In the genomic region with DNA sequence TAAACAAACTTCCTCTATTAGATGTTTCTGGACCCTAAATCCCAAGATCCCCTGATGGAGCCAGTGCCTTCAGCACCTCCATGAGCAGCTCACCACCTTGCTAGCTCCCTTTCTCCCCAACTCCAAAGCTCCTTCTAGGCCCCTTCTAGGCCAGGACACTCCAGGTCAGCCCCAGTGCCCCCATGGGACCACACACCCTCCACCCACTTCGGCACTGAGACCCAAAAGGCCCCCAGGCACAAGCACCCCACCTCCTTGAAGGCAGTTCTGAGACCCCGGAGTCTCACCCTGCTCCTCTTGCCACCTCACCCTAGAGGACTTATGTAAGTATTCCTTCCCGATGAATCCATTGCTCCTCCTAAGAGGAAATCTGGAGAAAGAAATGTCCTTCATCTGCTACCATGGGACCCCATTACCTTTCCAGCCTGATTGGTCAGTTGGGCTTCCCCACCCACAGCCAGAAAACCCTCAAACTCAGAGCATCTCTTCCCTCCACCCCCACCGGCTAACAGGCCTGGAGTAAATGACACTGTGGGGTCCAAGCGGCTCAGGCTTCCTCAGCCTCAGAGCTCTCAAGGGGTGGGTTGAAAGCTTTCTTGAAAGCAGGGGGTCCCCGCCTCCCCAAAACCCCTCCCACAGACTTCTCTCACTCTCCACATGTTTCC, we compare ENCODE assay signal across 1 cellular context.
TF ChIP-seq lines count a peak whose summit lies in the region.

No MANE protein-coding gene starts in this region.

TF ChIP-seq in H1, 55 proteins besides CTCF, POLR2A, EP300 and RAD21:
- TF ChIP-seq, protein P1, sequence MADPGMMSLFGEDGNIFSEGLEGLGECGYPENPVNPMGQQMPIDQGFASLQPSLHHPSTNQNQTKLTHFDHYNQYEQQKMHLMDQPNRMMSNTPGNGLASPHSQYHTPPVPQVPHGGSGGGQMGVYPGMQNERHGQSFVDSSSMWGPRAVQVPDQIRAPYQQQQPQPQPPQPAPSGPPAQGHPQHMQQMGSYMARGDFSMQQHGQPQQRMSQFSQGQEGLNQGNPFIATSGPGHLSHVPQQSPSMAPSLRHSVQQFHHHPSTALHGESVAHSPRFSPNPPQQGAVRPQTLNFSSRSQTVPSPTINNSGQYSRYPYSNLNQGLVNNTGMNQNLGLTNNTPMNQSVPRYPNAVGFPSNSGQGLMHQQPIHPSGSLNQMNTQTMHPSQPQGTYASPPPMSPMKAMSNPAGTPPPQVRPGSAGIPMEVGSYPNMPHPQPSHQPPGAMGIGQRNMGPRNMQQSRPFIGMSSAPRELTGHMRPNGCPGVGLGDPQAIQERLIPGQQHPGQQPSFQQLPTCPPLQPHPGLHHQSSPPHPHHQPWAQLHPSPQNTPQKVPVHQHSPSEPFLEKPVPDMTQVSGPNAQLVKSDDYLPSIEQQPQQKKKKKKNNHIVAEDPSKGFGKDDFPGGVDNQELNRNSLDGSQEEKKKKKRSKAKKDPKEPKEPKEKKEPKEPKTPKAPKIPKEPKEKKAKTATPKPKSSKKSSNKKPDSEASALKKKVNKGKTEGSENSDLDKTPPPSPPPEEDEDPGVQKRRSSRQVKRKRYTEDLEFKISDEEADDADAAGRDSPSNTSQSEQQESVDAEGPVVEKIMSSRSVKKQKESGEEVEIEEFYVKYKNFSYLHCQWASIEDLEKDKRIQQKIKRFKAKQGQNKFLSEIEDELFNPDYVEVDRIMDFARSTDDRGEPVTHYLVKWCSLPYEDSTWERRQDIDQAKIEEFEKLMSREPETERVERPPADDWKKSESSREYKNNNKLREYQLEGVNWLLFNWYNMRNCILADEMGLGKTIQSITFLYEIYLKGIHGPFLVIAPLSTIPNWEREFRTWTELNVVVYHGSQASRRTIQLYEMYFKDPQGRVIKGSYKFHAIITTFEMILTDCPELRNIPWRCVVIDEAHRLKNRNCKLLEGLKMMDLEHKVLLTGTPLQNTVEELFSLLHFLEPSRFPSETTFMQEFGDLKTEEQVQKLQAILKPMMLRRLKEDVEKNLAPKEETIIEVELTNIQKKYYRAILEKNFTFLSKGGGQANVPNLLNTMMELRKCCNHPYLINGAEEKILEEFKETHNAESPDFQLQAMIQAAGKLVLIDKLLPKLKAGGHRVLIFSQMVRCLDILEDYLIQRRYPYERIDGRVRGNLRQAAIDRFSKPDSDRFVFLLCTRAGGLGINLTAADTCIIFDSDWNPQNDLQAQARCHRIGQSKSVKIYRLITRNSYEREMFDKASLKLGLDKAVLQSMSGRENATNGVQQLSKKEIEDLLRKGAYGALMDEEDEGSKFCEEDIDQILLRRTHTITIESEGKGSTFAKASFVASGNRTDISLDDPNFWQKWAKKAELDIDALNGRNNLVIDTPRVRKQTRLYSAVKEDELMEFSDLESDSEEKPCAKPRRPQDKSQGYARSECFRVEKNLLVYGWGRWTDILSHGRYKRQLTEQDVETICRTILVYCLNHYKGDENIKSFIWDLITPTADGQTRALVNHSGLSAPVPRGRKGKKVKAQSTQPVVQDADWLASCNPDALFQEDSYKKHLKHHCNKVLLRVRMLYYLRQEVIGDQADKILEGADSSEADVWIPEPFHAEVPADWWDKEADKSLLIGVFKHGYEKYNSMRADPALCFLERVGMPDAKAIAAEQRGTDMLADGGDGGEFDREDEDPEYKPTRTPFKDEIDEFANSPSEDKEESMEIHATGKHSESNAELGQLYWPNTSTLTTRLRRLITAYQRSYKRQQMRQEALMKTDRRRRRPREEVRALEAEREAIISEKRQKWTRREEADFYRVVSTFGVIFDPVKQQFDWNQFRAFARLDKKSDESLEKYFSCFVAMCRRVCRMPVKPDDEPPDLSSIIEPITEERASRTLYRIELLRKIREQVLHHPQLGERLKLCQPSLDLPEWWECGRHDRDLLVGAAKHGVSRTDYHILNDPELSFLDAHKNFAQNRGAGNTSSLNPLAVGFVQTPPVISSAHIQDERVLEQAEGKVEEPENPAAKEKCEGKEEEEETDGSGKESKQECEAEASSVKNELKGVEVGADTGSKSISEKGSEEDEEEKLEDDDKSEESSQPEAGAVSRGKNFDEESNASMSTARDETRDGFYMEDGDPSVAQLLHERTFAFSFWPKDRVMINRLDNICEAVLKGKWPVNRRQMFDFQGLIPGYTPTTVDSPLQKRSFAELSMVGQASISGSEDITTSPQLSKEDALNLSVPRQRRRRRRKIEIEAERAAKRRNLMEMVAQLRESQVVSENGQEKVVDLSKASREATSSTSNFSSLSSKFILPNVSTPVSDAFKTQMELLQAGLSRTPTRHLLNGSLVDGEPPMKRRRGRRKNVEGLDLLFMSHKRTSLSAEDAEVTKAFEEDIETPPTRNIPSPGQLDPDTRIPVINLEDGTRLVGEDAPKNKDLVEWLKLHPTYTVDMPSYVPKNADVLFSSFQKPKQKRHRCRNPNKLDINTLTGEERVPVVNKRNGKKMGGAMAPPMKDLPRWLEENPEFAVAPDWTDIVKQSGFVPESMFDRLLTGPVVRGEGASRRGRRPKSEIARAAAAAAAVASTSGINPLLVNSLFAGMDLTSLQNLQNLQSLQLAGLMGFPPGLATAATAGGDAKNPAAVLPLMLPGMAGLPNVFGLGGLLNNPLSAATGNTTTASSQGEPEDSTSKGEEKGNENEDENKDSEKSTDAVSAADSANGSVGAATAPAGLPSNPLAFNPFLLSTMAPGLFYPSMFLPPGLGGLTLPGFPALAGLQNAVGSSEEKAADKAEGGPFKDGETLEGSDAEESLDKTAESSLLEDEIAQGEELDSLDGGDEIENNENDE (IDR thresholded peaks at IDR 0.05; ENCODE audit: insufficient replicate concordance, low read length) = no peak
- TF ChIP-seq CEBPB (IDR thresholded peaks at IDR 0.05; ENCODE audit: low read depth, low read length) = no peak
- TF ChIP-seq, protein P2, sequence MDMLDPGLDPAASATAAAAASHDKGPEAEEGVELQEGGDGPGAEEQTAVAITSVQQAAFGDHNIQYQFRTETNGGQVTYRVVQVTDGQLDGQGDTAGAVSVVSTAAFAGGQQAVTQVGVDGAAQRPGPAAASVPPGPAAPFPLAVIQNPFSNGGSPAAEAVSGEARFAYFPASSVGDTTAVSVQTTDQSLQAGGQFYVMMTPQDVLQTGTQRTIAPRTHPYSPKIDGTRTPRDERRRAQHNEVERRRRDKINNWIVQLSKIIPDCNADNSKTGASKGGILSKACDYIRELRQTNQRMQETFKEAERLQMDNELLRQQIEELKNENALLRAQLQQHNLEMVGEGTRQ (IDR thresholded peaks at IDR 0.05; ENCODE audit: low read length) = no peak
- no peak for TF ChIP-seq KDM4A (IDR thresholded peaks at IDR 0.05; ENCODE audit: low read depth, low read length, severe bottlenecking)
- TF ChIP-seq SAP30 (IDR thresholded peaks at IDR 0.05; ENCODE audit: insufficient read depth, insufficient replicate concordance, low read length) = no peak
- TF ChIP-seq SRF (IDR thresholded peaks at IDR 0.05; ENCODE audit: low read depth, low read length) = no peak
- no peak for TF ChIP-seq CHD1 (IDR thresholded peaks at IDR 0.05; ENCODE audit: low read depth, low read length)
- TF ChIP-seq BRCA1 (IDR thresholded peaks at IDR 0.05; ENCODE audit: low read depth, low read length) = no peak
- TF ChIP-seq POLR2AphosphoS5 (IDR thresholded peaks at IDR 0.05; ENCODE audit: low read depth, low read length) = no peak
- TF ChIP-seq BCL11A (IDR thresholded peaks at IDR 0.05; ENCODE audit: low read depth in 2 of 2, low read length in 2 of 2) = no peak
- TF ChIP-seq, protein P3, sequence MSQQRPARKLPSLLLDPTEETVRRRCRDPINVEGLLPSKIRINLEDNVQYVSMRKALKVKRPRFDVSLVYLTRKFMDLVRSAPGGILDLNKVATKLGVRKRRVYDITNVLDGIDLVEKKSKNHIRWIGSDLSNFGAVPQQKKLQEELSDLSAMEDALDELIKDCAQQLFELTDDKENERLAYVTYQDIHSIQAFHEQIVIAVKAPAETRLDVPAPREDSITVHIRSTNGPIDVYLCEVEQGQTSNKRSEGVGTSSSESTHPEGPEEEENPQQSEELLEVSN (IDR thresholded peaks at IDR 0.05) = no peak
- no peak for TF ChIP-seq SUZ12 (IDR thresholded peaks at IDR 0.05; ENCODE audit: low read length)
- TF ChIP-seq RXRA (IDR thresholded peaks at IDR 0.05; ENCODE audit: insufficient read depth, low read depth, low read length) = no peak
- TF ChIP-seq CBX5 (IDR thresholded peaks at IDR 0.05; ENCODE audit: low read depth, low read length) = no peak
- no peak for TF ChIP-seq TBP (IDR thresholded peaks at IDR 0.05; ENCODE audit: low read depth, low read length)
